8 cellular contexts compared by ENCODE assay signal in the genomic region with DNA sequence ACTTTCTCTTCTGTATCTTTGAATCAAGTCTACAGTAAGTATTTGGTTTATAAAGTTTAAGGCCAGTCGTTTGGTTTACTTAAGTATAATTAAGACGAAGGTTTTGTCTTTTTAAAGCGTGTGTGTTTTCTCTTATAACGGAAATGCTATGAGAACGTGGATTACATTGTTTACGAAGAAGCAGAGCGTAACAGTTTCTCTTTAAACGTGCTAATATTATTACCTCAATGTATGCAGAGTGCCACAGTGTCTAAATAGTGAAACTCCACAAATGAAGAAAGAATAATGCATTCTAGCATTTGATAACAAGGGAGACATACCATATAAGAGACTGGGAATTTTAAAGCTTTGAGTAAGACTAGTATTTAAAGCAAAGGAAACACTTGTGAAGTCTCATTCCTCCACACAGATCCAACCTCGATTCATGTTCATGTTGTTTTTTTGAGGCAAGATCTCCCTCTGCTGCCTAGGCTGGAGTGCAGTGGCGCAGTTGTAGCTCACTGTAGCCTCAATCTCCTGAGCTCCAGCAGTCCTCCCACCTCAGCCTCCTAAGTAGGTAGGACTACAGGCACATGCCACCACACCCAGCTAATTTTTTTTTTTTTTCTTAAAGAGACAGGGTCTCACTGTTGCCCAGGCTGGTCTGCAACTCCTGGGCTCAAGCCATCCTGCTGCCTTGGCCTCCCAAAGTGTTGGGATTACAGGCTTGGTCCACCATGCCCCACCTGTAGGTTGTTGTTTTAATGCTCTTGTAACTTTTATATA. TPM values are rescaled to one million over a fixed set of nuclear protein-coding genes. Genes with fewer than 3 reads are reported as not detected.
DNase-seq lines count a peak whose midpoint lies in the region; ATAC-seq and TF ChIP-seq lines count a peak whose summit lies in the region.

No MANE protein-coding gene starts in this region.

- H3K4me1 ChIP-seq in neutrophil (ENCODE audit: control insufficient read depth in 1 of 2, insufficient read depth in 1 of 2, low read depth in 1 of 2, low read length in 1 of 2): peaks cover 26 to 30% of the 10 kb centered on the region in 2 experiments

- no peaks in the 10 kb centered on the region for H3K36me3 ChIP-seq in neutrophil

- H3K27me3 ChIP-seq in neutrophil: no peaks in the 10 kb centered on the region

- H3K4me3 ChIP-seq in LNCaP clone FGC (ENCODE audit: low read depth, low read length): peak overlapping the region; percentile 79
- peak overlapping the region; percentile 71 for H3K4me3 ChIP-seq in epithelial cell of proximal tubule (ENCODE audit: low read depth, low read length)
- H3K4me3 ChIP-seq in neutrophil (ENCODE audit: low read depth in 1 of 2, low read length in 1 of 2): peak overlapping the region; percentile 67 to 68

- TF ChIP-seq CTCF in LNCaP clone FGC (IDR thresholded peaks at IDR 0.05; ENCODE audit: control insufficient read depth, extremely low read depth, insufficient read depth) (peak; percentile 63), epithelial cell of proximal tubule (conservative IDR thresholded peaks at IDR 0.05; ENCODE audit: low read depth, low read length) (peak; percentile 26), neutrophil (IDR thresholded peaks at IDR 0.05) (no peak)

- intact Hi-C loops in activated CD4-positive, alpha-beta T cell treated with anti-CD3 and anti-CD28 coated beads, Interleukin-2, amount 10 ng/mL, durations not matched to agents 24 days and 14 days (cut with micrococcal nuclease): loop anchor here (1.0 kb wide), 1 partner anchor 122 kb away; no protein-coding TSS in a partner anchor

- H3K4me3 Mint-ChIP-seq in activated CD4-positive, alpha-beta T cell treated with anti-CD3 and anti-CD28 coated beads, Interleukin-2, amount 10 ng/mL, durations not matched to agents 24 days and 14 days: peak overlapping the region; percentile 91

- peak overlapping the region; percentile 91 for H3K27ac ChIP-seq in neutrophil

- H3K36me3 Mint-ChIP-seq in activated CD4-positive, alpha-beta T cell treated with anti-CD3 and anti-CD28 coated beads, Interleukin-2, amount 10 ng/mL, durations not matched to agents 24 days and 14 days (ENCODE audit: low read depth): peaks cover 10% of the 10 kb centered on the region

- H3K27me3 Mint-ChIP-seq in activated CD4-positive, alpha-beta T cell treated with anti-CD3 and anti-CD28 coated beads, Interleukin-2, amount 10 ng/mL, durations not matched to agents 24 days and 14 days: no peaks in the 10 kb centered on the region

- H3K4me1 Mint-ChIP-seq in activated CD4-positive, alpha-beta T cell treated with anti-CD3 and anti-CD28 coated beads, Interleukin-2, amount 10 ng/mL, durations not matched to agents 24 days and 14 days: peaks cover 27% of the 10 kb centered on the region

- DNase-seq in ELF-1 (ENCODE audit: low read depth, low spot score): peak; percentile 36
- no peak for DNase-seq in LNCaP clone FGC (ENCODE audit: low read depth)
- DNase-seq in activated CD4-positive, alpha-beta T cell treated with anti-CD3 and anti-CD28 coated beads, Interleukin-2, amount 10 ng/mL, durations not matched to agents 24 days and 14 days: peak; percentile 83
- no peak for DNase-seq in epithelial cell of proximal tubule (ENCODE audit: low read depth)
- DNase-seq in NCI-H2107 (lab: John Stamatoyannopoulos, UW): no peak
- no peak for DNase-seq in NK-92 (lab: John Stamatoyannopoulos, UW; ENCODE audit: unreplicated experiment)

- H3K9me3 ChIP-seq in neutrophil: no peaks in the 10 kb centered on the region

- H3K27ac Mint-ChIP-seq in activated CD4-positive, alpha-beta T cell treated with anti-CD3 and anti-CD28 coated beads, Interleukin-2, amount 10 ng/mL, durations not matched to agents 24 days and 14 days: peak overlapping the region; percentile 89

- no peaks in the 10 kb centered on the region for H3K9me3 Mint-ChIP-seq in activated CD4-positive, alpha-beta T cell treated with anti-CD3 and anti-CD28 coated beads, Interleukin-2, amount 10 ng/mL, durations not matched to agents 24 days and 14 days

- no peak for ATAC-seq in HG03342 (IDR thresholded peaks at IDR 0.05; ENCODE audit: unreplicated experiment)

RNA-seq across cellular contexts. Expression of a gene that starts 1.6 kb away (rescaled TPM):
- 16.6 and 17.0 TPM in 2 replicates for total RNA-seq in activated CD4-positive, alpha-beta T cell treated with anti-CD3 and anti-CD28 coated beads, Interleukin-2, amount 10 ng/mL, durations not matched to agents 24 days and 14 days
- total RNA-seq in epithelial cell of proximal tubule: 3.7 and 6.2 TPM in 2 replicates

RNA-seq across cellular contexts. Expression of a gene that starts 47.3 kb away (rescaled TPM):
- 105 and 108 TPM in 2 replicates for total RNA-seq in activated CD4-positive, alpha-beta T cell treated with anti-CD3 and anti-CD28 coated beads, Interleukin-2, amount 10 ng/mL, durations not matched to agents 24 days and 14 days
- 140 and 201 TPM in 2 replicates for total RNA-seq in epithelial cell of proximal tubule

Comparison
In these comparisons a context has a peak if more than half of its experiments do, and no peak if none do; other contexts are left out.
1. DNase-seq: peak in ELF-1 (single experiment) and activated CD4-positive, alpha-beta T cell treated with anti-CD3 and anti-CD28 coated beads, Interleukin-2, amount 10 ng/mL, durations not matched to agents 24 days and 14 days (single experiment); none in LNCaP clone FGC (single experiment), epithelial cell of proximal tubule (single experiment), NCI-H2107 (single experiment) and NK-92 (single experiment).
2. Peak in every context shown above with its lines, with median percentiles within 50 percentile points of each other: H3K4me3 ChIP-seq.